ENCODE assay signal across 10 cellular contexts in genomic region chr17:40536731-40537171, GRCh38. TPM values are rescaled to one million over a fixed set of nuclear protein-coding genes. Genes with fewer than 3 reads are reported as not detected.
DNase-seq lines count a peak whose midpoint lies in the region; ATAC-seq and TF ChIP-seq lines count a peak whose summit lies in the region.
"Had no signal": no experiment of that assay in that cellular context is flagged by ENCODE, and none has a peak within 500 bp of the region (broad histone marks: within the 10 kb centered on the region; RNA-seq: fewer than 3 reads in every experiment).

No MANE protein-coding gene starts in this region.

- H3K4me1 ChIP-seq in neural progenitor cell: no peaks in the 10 kb centered on the region

- no peaks in the 10 kb centered on the region for H4K20me1 ChIP-seq in neural progenitor cell (ENCODE audit: low read depth)

- no peaks in the 10 kb centered on the region for H3K9me3 Mint-ChIP-seq in neural progenitor cell

- H3K9ac ChIP-seq in neural progenitor cell: no peak overlapping the region

- H3K4me3 ChIP-seq in coronary artery (no peak overlapping the region), neural progenitor cell (no peak overlapping the region)
- H3K4me3 ChIP-seq: mucosa of descending colon, SJCRH30 had no signal

- no peak overlapping the region for H3K4me2 ChIP-seq in neural progenitor cell

- no peak for TF ChIP-seq CTCF in coronary artery (IDR thresholded peaks at IDR 0.05)
- TF ChIP-seq CTCF in neural progenitor cell (IDR thresholded peaks at IDR 0.05): no peak

- H3K27ac ChIP-seq in coronary artery: peak overlapping the region; percentile 51 to 89
- no peak overlapping the region for H3K27ac ChIP-seq in neural progenitor cell
- H3K27ac ChIP-seq: SJCRH30 had no signal

- H3K27me3 Mint-ChIP-seq in neural progenitor cell (ENCODE audit: insufficient read depth, low read depth): peaks cover 12% of the 10 kb centered on the region

- H3K4me1 Mint-ChIP-seq in neural progenitor cell: peaks cover 14% of the 10 kb centered on the region

- H3K4me3 Mint-ChIP-seq in neural progenitor cell: no peak overlapping the region

- in situ Hi-C loops in KBM-7 (cut with MboI; ENCODE audit: low pct_unique_long_range_greater_than_20kb, low sequenced_read_pairs): no loop called here

- intact Hi-C loops in left cardiac atrium (cut with DNase I): loop anchor here in 1 of 2 donors (1.0 kb wide), 1 partner anchor 22 kb away; no protein-coding TSS in a partner anchor
- intact Hi-C loops in cardiac septum (cut with DNase I): no loop called here

- DNase-seq in left cardiac atrium (peak; percentile 71), cardiac septum (ENCODE audit: low spot score) (no peak), coronary artery (ENCODE audit: low spot score) (no peak), neural progenitor cell (ENCODE audit: low spot score) (no peak), dedifferentiated amniotic fluid mesenchymal stem cell (ENCODE audit: extremely low spot score) (no peak), SKM-1 (lab: John Stamatoyannopoulos, UW; ENCODE audit: unreplicated experiment) (no peak), KBM-7 (no peak)

- H3K36me3 Mint-ChIP-seq in neural progenitor cell: no peaks in the 10 kb centered on the region

- ATAC-seq in left cardiac atrium (peak in 1 of 2 donors; percentile 7), HG02763 (IDR thresholded peaks at IDR 0.05; ENCODE audit: unreplicated experiment) (no peak)
- ATAC-seq: mucosa of descending colon had no signal

- peak overlapping the region; percentile 68 for H2AFZ ChIP-seq in neural progenitor cell (replicated peaks)

- no peaks in the 10 kb centered on the region for H3K9me3 ChIP-seq in neural progenitor cell (ENCODE audit: low read depth)
- H3K9me3 ChIP-seq: mucosa of descending colon, SJCRH30 had no signal

- H3K79me2 ChIP-seq in neural progenitor cell (ENCODE audit: low read depth): no peaks in the 10 kb centered on the region

- no peaks in the 10 kb centered on the region for H3K27me3 ChIP-seq in neural progenitor cell
- H3K27me3 ChIP-seq: SJCRH30 had no signal

- no peak overlapping the region for H3K27ac Mint-ChIP-seq in neural progenitor cell

- no peaks in the 10 kb centered on the region for H3K36me3 ChIP-seq in neural progenitor cell
- H3K36me3 ChIP-seq: SJCRH30 had no signal

- H3F3A ChIP-seq in neural progenitor cell (ENCODE audit: low read depth): no peaks in the 10 kb centered on the region

RNA-seq across cellular contexts. Expression of gene CCR7, which starts 28.5 kb away (rescaled TPM):
- total RNA-seq in left cardiac atrium: under 1 TPM; 0.29 to 0.53 TPM
- 0.32 TPM for total RNA-seq in cardiac septum
- 0.37 TPM in 1 of 2 replicates, not detected in the other for total RNA-seq in neural progenitor cell (ENCODE audit: low replicate concordance)
- total RNA-seq: SJCRH30 had no signal

RNA-seq across cellular contexts. Expression of gene TNS4, which starts 35.3 kb away (rescaled TPM):
- not detected for total RNA-seq in left cardiac atrium
- total RNA-seq in cardiac septum: not detected
- not detected in 2 replicates for total RNA-seq in neural progenitor cell (ENCODE audit: low replicate concordance)
- total RNA-seq: SJCRH30 had no signal
